In genomic region chr3:9485248-9485647, GRCh38 we compare ENCODE assay signal across 29 cellular contexts.
"Had no signal": no experiment of that assay in that cellular context is flagged by ENCODE, and none has a peak within 500 bp of the region (broad histone marks: within the 10 kb centered on the region; RNA-seq: fewer than 3 reads in every experiment).

No MANE protein-coding gene starts in this region.

- H3K27me3 ChIP-seq: adrenal gland, body of pancreas, esophagus muscularis mucosa, foreskin keratinocyte, gastrocnemius medialis, heart left ventricle had no signal

- H3K9me3 ChIP-seq: adrenal gland, body of pancreas, gastrocnemius medialis had no signal

- H3K4me3 ChIP-seq: adrenal gland, body of pancreas, esophagus muscularis mucosa, gastrocnemius medialis, heart left ventricle had no signal

- H3K27ac ChIP-seq: adrenal gland, body of pancreas, esophagus muscularis mucosa, foreskin keratinocyte, gastrocnemius medialis, heart left ventricle had no signal

- H3K4me1 ChIP-seq: adrenal gland, body of pancreas, esophagus muscularis mucosa, foreskin keratinocyte, gastrocnemius medialis, heart left ventricle had no signal

- ATAC-seq: activated CD4-positive, alpha-beta T cell treated with anti-CD3 and anti-CD28 coated beads for 36 hours; activated CD8-positive, alpha-beta memory T cell treated with anti-CD3 and anti-CD28 coated beads, Interleukin-2, amount 10 ng/mL, durations not matched to agents 7 days and 5 days; activated CD8-positive, alpha-beta T cell treated with anti-CD3 and anti-CD28 coated beads, Interleukin-2, amount 10 ng/mL, durations not matched to agents 7 days and 5 days; activated naive CD8-positive, alpha-beta T cell treated with anti-CD3 and anti-CD28 coated beads, Interleukin-2, amount 50 U/mL, for 24 hours; body of pancreas; effector memory CD8-positive, alpha-beta T cell; foreskin keratinocyte; gastrocnemius medialis; heart left ventricle had no signal

- DNase-seq: activated CD4-positive, alpha-beta memory T cell treated with anti-CD3 and anti-CD28 coated beads for 36 hours; activated CD4-positive, alpha-beta T cell treated with anti-CD3 and anti-CD28 coated beads for 36 hours; activated CD4-positive, alpha-beta T cell treated with anti-CD3 and anti-CD28 coated beads, Interleukin-2, amount 10 ng/mL, durations not matched to agents 24 days and 14 days; activated CD4-positive, CD25-positive, alpha-beta regulatory T cell; activated CD4-positive, CD25-positive, alpha-beta regulatory T cell treated with anti-CD3 and anti-CD28 coated beads, Interleukin-2, amount 50 U/mL, for 72 hours; activated CD8-positive, alpha-beta memory T cell treated with anti-CD3 and anti-CD28 coated beads, Interleukin-2, amount 10 ng/mL, durations not matched to agents 7 days and 5 days; activated CD8-positive, alpha-beta memory T cell treated with anti-CD3 and anti-CD28 coated beads, Interleukin-2, amount 50 U/mL, for 4 hours; activated CD8-positive, alpha-beta T cell treated with anti-CD3 and anti-CD28 coated beads, Interleukin-2, amount 10 ng/mL, durations not matched to agents 7 days and 5 days; activated effector memory CD4-positive, alpha-beta T cell treated with anti-CD3 and anti-CD28 coated beads, Interleukin-2, amount 50 U/mL, for 16 hours; activated naive CD4-positive, alpha-beta T cell treated with anti-CD3 and anti-CD28 coated beads for 36 hours; activated naive CD8-positive, alpha-beta T cell treated with anti-CD3 and anti-CD28 coated beads for 36 hours; activated naive CD8-positive, alpha-beta T cell treated with anti-CD3 and anti-CD28 coated beads, Interleukin-2, amount 50 U/mL, for 24 hours; activated T-cell treated with anti-CD3 and anti-CD28 coated beads, Interleukin-2, amount 50 U/mL, for 1 hour; activated T-cell treated with anti-CD3 and anti-CD28 coated beads, Interleukin-2, amount 50 U/mL, for 48 hours; adrenal gland; amygdala; aorta; body of pancreas; caudate nucleus; cortex of kidney; dermis blood vessel endothelial cell; effector CD4-positive, alpha-beta T cell; effector memory CD8-positive, alpha-beta T cell; erythroblast; foreskin keratinocyte; gastrocnemius medialis; glutamatergic neuron; heart left ventricle had no signal
